12 cellular contexts compared by ENCODE assay signal in the genomic region with DNA sequence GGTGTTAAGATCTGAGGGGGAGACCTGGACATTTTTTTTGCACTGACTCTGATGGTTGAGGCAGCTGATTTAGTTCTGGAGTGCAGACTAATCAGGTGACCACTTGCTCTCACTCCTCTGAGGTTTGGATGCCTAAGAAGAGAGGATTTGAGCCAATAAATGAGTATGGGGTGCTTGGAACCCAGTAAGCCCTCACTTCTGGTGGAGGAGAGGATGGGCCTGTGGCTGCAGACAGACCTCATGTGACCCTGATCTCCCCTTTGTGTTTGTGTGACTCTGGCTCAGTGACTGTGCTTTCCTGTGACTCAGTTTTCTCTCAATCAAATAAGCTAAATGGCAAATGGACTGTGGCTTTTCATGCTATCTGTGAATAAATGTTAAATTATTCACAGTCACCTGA. TPM values are rescaled to one million over a fixed set of nuclear protein-coding genes. Genes with fewer than 3 reads are reported as not detected.
DNase-seq lines count a peak whose midpoint lies in the region; ATAC-seq, FAIRE-seq and TF ChIP-seq lines count a peak whose summit lies in the region.
"Not testable (repeated sequence)": the region's sequence is repeated elsewhere in the genome, so short reads cannot be mapped to it uniquely, and the experiment has no call there.
"Had no signal": no experiment of that assay in that cellular context is flagged by ENCODE, and none has a peak within 500 bp of the region (broad histone marks: within the 10 kb centered on the region; RNA-seq: fewer than 3 reads in every experiment).

No MANE protein-coding gene starts in this region.

- H4K20me1 ChIP-seq in endothelial cell of umbilical vein (replicated peaks; ENCODE audit: control insufficient read depth, extremely low read depth, insufficient read depth, low read length); osteoblast (ENCODE audit: insufficient read depth, low read length): not testable (repeated sequence)

- dilution Hi-C loops in endothelial cell of umbilical vein (cut with MboI; ENCODE audit: extremely low pct_ligation_motif_present, low sequenced_read_pairs): not testable (repeated sequence)

- CTCF ChIA-PET in RWPE1 (lab: Yijun Ruan, JAX): interaction anchor here (0.5 kb wide), 1 partner anchor 484 kb away, joined by 4 read pairs; no protein-coding TSS in a partner anchor
- CTCF ChIA-PET in endothelial cell of umbilical vein (lab: Charles Lee): not testable (repeated sequence)

- not testable (repeated sequence) for H2AFZ ChIP-seq in ACC112 (ENCODE audit: low read length, unreplicated experiment); endothelial cell of umbilical vein (ENCODE audit: low read depth, low read length); osteoblast (ENCODE audit: low read length)

- intact Hi-C loops in endothelial cell of umbilical vein (cut with micrococcal nuclease): not testable (repeated sequence)

- not testable (repeated sequence) for H3K79me2 ChIP-seq in ACC112 (ENCODE audit: control insufficient read depth, insufficient read depth, low read length, unreplicated experiment); endothelial cell of umbilical vein (ENCODE audit: control insufficient read depth, insufficient read depth, low read length); osteoblast (ENCODE audit: insufficient read depth, low read length)

- not testable (repeated sequence) for H3K9ac ChIP-seq in endothelial cell of umbilical vein (replicated peaks; ENCODE audit: extremely low read depth, insufficient read depth, low read length)

- not testable (repeated sequence) for H3K9me3 ChIP-seq in endothelial cell of umbilical vein (replicated peaks; ENCODE audit: control insufficient read depth, insufficient read depth, low read length); osteoblast (ENCODE audit: low read depth, low read length)

- peak overlapping the region; percentile 99 for H3K27ac ChIP-seq in ACC112 (ENCODE audit: low read depth, low read length)
- H3K27ac ChIP-seq in RWPE1: peak overlapping the region; percentile 87
- peak overlapping the region; percentile 76 for H3K27ac ChIP-seq in brain microvascular endothelial cell
- H3K27ac ChIP-seq in endothelial cell of umbilical vein (ENCODE audit: insufficient read depth, low read depth, low read length): peak overlapping the region; percentile 34
- peak overlapping the region; percentile 70 for H3K27ac ChIP-seq in foreskin keratinocyte
- peak overlapping the region; percentile 87 for H3K27ac ChIP-seq in osteoblast (ENCODE audit: low read depth, low read length)

- not testable (repeated sequence) for TF ChIP-seq POLR2A in endothelial cell of umbilical vein (IDR thresholded peaks at IDR 0.05; ENCODE audit: low read depth, low read length)

- POLR2A ChIA-PET in RWPE1 (lab: Yijun Ruan, JAX; ENCODE audit: low non-redundant PET); endothelial cell of umbilical vein (lab: Charles Lee): not testable (repeated sequence)

- not testable (repeated sequence) for H3K4me3 ChIP-seq in ACC112 (ENCODE audit: low read depth, low read length); brain microvascular endothelial cell (ENCODE audit: low read depth, low read length); endothelial cell of umbilical vein (replicated peaks in 1 of 3; ENCODE audit: insufficient read depth in 1 of 3, low read depth in 1 of 3, low read length in 3 of 3); osteoblast (ENCODE audit: insufficient read depth, low read length)

- BruUV-seq in endothelial cell of umbilical vein (replicated peaks; lab: Mats Ljungman, UMichigan): not testable (repeated sequence)

- H3K27me3 ChIP-seq in ACC112 (ENCODE audit: insufficient read depth, low read length); brain microvascular endothelial cell (replicated peaks); endothelial cell of umbilical vein (ENCODE audit: control insufficient read depth in 2 of 2, insufficient read depth in 2 of 2, low read length in 2 of 2); foreskin keratinocyte; osteoblast (ENCODE audit: insufficient read depth, low read length): not testable (repeated sequence)

- not testable (repeated sequence) for H3K36me3 ChIP-seq in ACC112 (ENCODE audit: insufficient read depth, low read length); brain microvascular endothelial cell (replicated peaks); endothelial cell of umbilical vein (ENCODE audit: control insufficient read depth in 2 of 2, extremely low read depth in 1 of 2, insufficient read depth in 2 of 2, low read length in 2 of 2); osteoblast (ENCODE audit: insufficient read depth, low read length)

- not testable (repeated sequence) for TF ChIP-seq CTCF in RWPE1 (conservative IDR thresholded peaks at IDR 0.05; ENCODE audit: low read depth); brain microvascular endothelial cell (IDR thresholded peaks at IDR 0.05; ENCODE audit: low read depth, low read length, missing control alignments); endothelial cell of umbilical vein (IDR thresholded peaks at IDR 0.05; ENCODE audit: extremely low read depth in 1 of 2, insufficient read depth in 1 of 2, low read depth in 1 of 2, low read length in 2 of 2); foreskin keratinocyte (conservative IDR thresholded peaks at IDR 0.05); osteoblast (IDR thresholded peaks at IDR 0.05; ENCODE audit: extremely low read depth, low read depth, low read length)

- H3K4me1 ChIP-seq in ACC112 (ENCODE audit: control insufficient read depth, insufficient read depth, low read length, unreplicated experiment) (peaks cover 23% of the 10 kb centered on the region), foreskin keratinocyte (peaks cover 29% of the 10 kb centered on the region), osteoblast (ENCODE audit: insufficient read depth, low read length) (peaks cover 15% of the 10 kb centered on the region)
- H3K4me1 ChIP-seq in endothelial cell of umbilical vein (ENCODE audit: control insufficient read depth, extremely low read depth, insufficient read depth, low read length): not testable (repeated sequence)

- FAIRE-seq in endothelial cell of umbilical vein (lab: Jason Lieb, UNC): not testable (repeated sequence)

- ATAC-seq in foreskin keratinocyte: not testable (repeated sequence)

- DNase-seq in ELR (ENCODE audit: low read depth): peak; percentile 83
- DNase-seq in HT1080 (ENCODE audit: low read depth): peak; percentile 69
- not testable (repeated sequence) for DNase-seq in RWPE1 (ENCODE audit: low spot score); endothelial cell of umbilical vein (ENCODE audit: low read depth, low spot score)
- peak; percentile 43 for DNase-seq in brain microvascular endothelial cell
- peak in 1 of 2 donors; percentile 39 for DNase-seq in foreskin keratinocyte
- peak; percentile 77 for DNase-seq in osteoblast (ENCODE audit: insufficient read length, low spot score, missing footprints)

- in situ Hi-C loops in brain microvascular endothelial cell (cut with HindIII; ENCODE audit: low pct_ligation_motif_present, low sequenced_read_pairs): not testable (repeated sequence)

- H3K4me2 ChIP-seq in endothelial cell of umbilical vein (ENCODE audit: insufficient read depth, low read length); osteoblast (ENCODE audit: insufficient read depth, low read length): not testable (repeated sequence)

- not testable (repeated sequence) for H3K9me1 ChIP-seq in endothelial cell of umbilical vein (replicated peaks; ENCODE audit: control insufficient read depth, extremely low read depth, insufficient read depth, low read length)

RNA-seq across cellular contexts. Expression of gene PSG7, which starts 2.8 kb away (rescaled TPM):
- 0.06 TPM in 1 of 2 replicates, not detected in the other for total RNA-seq in HT1080 (2014; rRNA removed; shearing (Covaris generic))
- 0.09 TPM in 1 of 2 replicates, not detected in the other for polyA plus RNA-seq in HT1080 (2015; cell fraction: cytosol; rRNA removed)
- polyA plus RNA-seq in HT1080 (2015; cell fraction: nucleus; rRNA removed): 0.05 TPM in 1 of 2 replicates, not detected in the other
- not detected in 2 replicates for total RNA-seq in endothelial cell of umbilical vein
- not detected in 2 replicates for polyA plus RNA-seq in endothelial cell of umbilical vein
- polyA plus RNA-seq in endothelial cell of umbilical vein (2011; cell fraction: cytosol; rRNA removed): not detected in 2 replicates
- not detected in 2 replicates for polyA plus RNA-seq in endothelial cell of umbilical vein (2011; cell fraction: nucleus; rRNA removed)
- not detected in 2 replicates for polyA plus RNA-seq in endothelial cell of umbilical vein (2012)
- polyA minus RNA-seq in endothelial cell of umbilical vein: not detected in 2 replicates
- not detected for polyA minus RNA-seq in endothelial cell of umbilical vein (2011; cell fraction: cytosol; rRNA and poly(A)+ RNA removed)
- polyA minus RNA-seq in endothelial cell of umbilical vein (2011; cell fraction: nucleus; rRNA and poly(A)+ RNA removed): not detected in 2 replicates
- total RNA-seq in foreskin keratinocyte: not detected in 2 replicates
- polyA plus RNA-seq in foreskin keratinocyte: not detected in 2 replicates
- total RNA-seq in osteoblast: not detected in 2 replicates
- total RNA-seq: GM12878, H9, Right ventricle myocardium superior had no signal
- polyA plus RNA-seq: CD14-positive monocyte, GM12878 had no signal

RNA-seq across cellular contexts. Expression of gene PSG6, which starts 16.5 kb away (rescaled TPM):
- not detected in 2 replicates for total RNA-seq in HT1080 (2014; rRNA removed; shearing (Covaris generic))
- polyA plus RNA-seq in HT1080 (2015; cell fraction: cytosol; rRNA removed): 0.14 TPM in 1 of 2 replicates, not detected in the other
- not detected in 2 replicates for polyA plus RNA-seq in HT1080 (2015; cell fraction: nucleus; rRNA removed)
- total RNA-seq in endothelial cell of umbilical vein (not detected in 2 replicates), foreskin keratinocyte (not detected in 2 replicates), osteoblast (not detected in 2 replicates)
- polyA plus RNA-seq in endothelial cell of umbilical vein (not detected in 2 replicates), foreskin keratinocyte (not detected in 2 replicates)
- not detected in 2 replicates for polyA plus RNA-seq in endothelial cell of umbilical vein (2011; cell fraction: cytosol; rRNA removed)
- polyA plus RNA-seq in endothelial cell of umbilical vein (2011; cell fraction: nucleus; rRNA removed): not detected in 2 replicates
- polyA plus RNA-seq in endothelial cell of umbilical vein (2012): not detected in 2 replicates
- polyA minus RNA-seq in endothelial cell of umbilical vein: not detected in 2 replicates
- not detected for polyA minus RNA-seq in endothelial cell of umbilical vein (2011; cell fraction: cytosol; rRNA and poly(A)+ RNA removed)
- not detected in 2 replicates for polyA minus RNA-seq in endothelial cell of umbilical vein (2011; cell fraction: nucleus; rRNA and poly(A)+ RNA removed)
- total RNA-seq: GM12878, H9, Right ventricle myocardium superior had no signal
- polyA plus RNA-seq: CD14-positive monocyte, GM12878 had no signal

RNA-seq across cellular contexts. Expression of gene PSG1, which starts 54.7 kb away (rescaled TPM):
- total RNA-seq in HT1080 (2014; rRNA removed; shearing (Covaris generic)): 0.27 TPM in 1 of 2 replicates, not detected in the other
- polyA plus RNA-seq in HT1080 (2015; cell fraction: cytosol; rRNA removed): 0.05 and 0.27 TPM in 2 replicates
- polyA plus RNA-seq in HT1080 (2015; cell fraction: nucleus; rRNA removed): 0.28 and 0.45 TPM in 2 replicates
- total RNA-seq in endothelial cell of umbilical vein: not detected in 2 replicates
- polyA plus RNA-seq in endothelial cell of umbilical vein: not detected in 2 replicates
- polyA plus RNA-seq in endothelial cell of umbilical vein (2011; cell fraction: cytosol; rRNA removed): not detected in 2 replicates
- polyA plus RNA-seq in endothelial cell of umbilical vein (2011; cell fraction: nucleus; rRNA removed): not detected in 2 replicates
- polyA plus RNA-seq in endothelial cell of umbilical vein (2012): 0.52 and 2.3 TPM in 2 replicates
- not detected in 2 replicates for polyA minus RNA-seq in endothelial cell of umbilical vein
- polyA minus RNA-seq in endothelial cell of umbilical vein (2011; cell fraction: cytosol; rRNA and poly(A)+ RNA removed): not detected
- not detected in 2 replicates for polyA minus RNA-seq in endothelial cell of umbilical vein (2011; cell fraction: nucleus; rRNA and poly(A)+ RNA removed)
- total RNA-seq in foreskin keratinocyte: not detected in 2 replicates
- polyA plus RNA-seq in foreskin keratinocyte: not detected in 2 replicates
- total RNA-seq in osteoblast: 0.36 and 1.2 TPM in 2 replicates
- total RNA-seq: GM12878, H9, Right ventricle myocardium superior had no signal
- polyA plus RNA-seq: CD14-positive monocyte, GM12878 had no signal

Comparison
In these comparisons a context has a peak if more than half of its experiments do, and no peak if none do; other contexts are left out.
1. H3K27ac ChIP-seq: peak in every context shown above with its lines; median percentile 99 in ACC112; 87 in RWPE1; 87 in osteoblast; 76 in brain microvascular endothelial cell; 70 in foreskin keratinocyte; 34 in endothelial cell of umbilical vein.